ENCODE assay signal across 1 cellular context in the genomic region with DNA sequence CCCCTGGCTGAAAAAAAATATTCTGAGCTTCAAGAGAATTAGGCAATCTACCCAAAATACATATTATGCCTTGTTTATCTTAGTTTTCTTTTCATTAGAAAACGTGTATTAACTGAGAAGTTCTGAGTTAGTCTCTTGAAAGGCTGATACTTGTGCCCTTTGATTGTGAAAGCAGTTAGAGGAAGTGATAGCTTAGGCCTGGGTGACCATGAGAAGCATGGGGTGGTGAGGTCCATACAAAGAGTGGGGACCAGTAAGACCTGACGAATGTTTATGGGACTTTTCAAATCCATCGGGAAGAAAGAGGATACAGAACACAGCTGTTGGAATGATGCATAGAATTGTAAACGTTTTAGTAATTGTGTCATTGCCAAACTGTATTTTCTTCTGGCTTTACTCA.
TF ChIP-seq lines count a peak whose summit lies in the region.

No MANE protein-coding gene starts in this region.

TF ChIP-seq in GM23338, 12 proteins besides CTCF, POLR2A, EP300 and RAD21 (continued from another document):
- TF ChIP-seq, protein P1, sequence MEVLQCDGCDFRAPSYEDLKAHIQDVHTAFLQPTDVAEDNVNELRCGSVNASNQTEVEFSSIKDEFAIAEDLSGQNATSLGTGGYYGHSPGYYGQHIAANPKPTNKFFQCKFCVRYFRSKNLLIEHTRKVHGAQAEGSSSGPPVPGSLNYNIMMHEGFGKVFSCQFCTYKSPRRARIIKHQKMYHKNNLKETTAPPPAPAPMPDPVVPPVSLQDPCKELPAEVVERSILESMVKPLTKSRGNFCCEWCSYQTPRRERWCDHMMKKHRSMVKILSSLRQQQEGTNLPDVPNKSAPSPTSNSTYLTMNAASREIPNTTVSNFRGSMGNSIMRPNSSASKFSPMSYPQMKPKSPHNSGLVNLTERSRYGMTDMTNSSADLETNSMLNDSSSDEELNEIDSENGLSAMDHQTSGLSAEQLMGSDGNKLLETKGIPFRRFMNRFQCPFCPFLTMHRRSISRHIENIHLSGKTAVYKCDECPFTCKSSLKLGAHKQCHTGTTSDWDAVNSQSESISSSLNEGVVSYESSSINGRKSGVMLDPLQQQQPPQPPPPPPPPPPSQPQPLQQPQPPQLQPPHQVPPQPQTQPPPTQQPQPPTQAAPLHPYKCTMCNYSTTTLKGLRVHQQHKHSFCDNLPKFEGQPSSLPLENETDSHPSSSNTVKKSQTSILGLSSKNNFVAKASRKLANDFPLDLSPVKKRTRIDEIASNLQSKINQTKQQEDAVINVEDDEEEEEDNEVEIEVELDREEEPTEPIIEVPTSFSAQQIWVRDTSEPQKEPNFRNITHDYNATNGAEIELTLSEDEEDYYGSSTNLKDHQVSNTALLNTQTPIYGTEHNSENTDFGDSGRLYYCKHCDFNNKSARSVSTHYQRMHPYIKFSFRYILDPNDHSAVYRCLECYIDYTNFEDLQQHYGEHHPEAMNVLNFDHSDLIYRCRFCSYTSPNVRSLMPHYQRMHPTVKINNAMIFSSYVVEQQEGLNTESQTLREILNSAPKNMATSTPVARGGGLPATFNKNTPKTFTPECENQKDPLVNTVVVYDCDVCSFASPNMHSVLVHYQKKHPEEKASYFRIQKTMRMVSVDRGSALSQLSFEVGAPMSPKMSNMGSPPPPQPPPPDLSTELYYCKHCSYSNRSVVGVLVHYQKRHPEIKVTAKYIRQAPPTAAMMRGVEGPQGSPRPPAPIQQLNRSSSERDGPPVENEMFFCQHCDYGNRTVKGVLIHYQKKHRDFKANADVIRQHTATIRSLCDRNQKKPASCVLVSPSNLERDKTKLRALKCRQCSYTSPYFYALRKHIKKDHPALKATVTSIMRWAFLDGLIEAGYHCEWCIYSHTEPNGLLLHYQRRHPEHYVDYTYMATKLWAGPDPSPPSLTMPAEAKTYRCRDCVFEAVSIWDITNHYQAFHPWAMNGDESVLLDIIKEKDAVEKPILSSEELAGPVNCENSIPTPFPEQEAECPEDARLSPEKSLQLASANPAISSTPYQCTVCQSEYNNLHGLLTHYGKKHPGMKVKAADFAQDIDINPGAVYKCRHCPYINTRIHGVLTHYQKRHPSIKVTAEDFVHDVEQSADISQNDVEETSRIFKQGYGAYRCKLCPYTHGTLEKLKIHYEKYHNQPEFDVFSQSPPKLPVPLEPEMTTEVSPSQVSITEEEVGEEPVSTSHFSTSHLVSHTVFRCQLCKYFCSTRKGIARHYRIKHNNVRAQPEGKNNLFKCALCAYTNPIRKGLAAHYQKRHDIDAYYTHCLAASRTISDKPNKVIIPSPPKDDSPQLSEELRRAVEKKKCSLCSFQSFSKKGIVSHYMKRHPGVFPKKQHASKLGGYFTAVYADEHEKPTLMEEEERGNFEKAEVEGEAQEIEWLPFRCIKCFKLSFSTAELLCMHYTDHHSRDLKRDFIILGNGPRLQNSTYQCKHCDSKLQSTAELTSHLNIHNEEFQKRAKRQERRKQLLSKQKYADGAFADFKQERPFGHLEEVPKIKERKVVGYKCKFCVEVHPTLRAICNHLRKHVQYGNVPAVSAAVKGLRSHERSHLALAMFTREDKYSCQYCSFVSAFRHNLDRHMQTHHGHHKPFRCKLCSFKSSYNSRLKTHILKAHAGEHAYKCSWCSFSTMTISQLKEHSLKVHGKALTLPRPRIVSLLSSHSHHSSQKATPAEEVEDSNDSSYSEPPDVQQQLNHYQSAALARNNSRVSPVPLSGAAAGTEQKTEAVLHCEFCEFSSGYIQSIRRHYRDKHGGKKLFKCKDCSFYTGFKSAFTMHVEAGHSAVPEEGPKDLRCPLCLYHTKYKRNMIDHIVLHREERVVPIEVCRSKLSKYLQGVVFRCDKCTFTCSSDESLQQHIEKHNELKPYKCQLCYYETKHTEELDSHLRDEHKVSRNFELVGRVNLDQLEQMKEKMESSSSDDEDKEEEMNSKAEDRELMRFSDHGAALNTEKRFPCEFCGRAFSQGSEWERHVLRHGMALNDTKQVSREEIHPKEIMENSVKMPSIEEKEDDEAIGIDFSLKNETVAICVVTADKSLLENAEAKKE (CRISPR knock-in tag; IDR thresholded peaks at IDR 0.05), result no peak
- TF ChIP-seq ZNF331 (CRISPR knock-in tag; IDR thresholded peaks at IDR 0.05; ENCODE audit: low read depth) (no peak), POLR2AphosphoS5 (IDR thresholded peaks at IDR 0.05; ENCODE audit: low read depth) (no peak)
- TF ChIP-seq, protein P2, sequence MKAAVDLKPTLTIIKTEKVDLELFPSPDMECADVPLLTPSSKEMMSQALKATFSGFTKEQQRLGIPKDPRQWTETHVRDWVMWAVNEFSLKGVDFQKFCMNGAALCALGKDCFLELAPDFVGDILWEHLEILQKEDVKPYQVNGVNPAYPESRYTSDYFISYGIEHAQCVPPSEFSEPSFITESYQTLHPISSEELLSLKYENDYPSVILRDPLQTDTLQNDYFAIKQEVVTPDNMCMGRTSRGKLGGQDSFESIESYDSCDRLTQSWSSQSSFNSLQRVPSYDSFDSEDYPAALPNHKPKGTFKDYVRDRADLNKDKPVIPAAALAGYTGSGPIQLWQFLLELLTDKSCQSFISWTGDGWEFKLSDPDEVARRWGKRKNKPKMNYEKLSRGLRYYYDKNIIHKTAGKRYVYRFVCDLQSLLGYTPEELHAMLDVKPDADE (IDR thresholded peaks at IDR 0.05), result no peak
TF ChIP-seq in GM23338: peak in this region for 0.
